Comparison of ENCODE assay signal across 8 cellular contexts in the genomic region with DNA sequence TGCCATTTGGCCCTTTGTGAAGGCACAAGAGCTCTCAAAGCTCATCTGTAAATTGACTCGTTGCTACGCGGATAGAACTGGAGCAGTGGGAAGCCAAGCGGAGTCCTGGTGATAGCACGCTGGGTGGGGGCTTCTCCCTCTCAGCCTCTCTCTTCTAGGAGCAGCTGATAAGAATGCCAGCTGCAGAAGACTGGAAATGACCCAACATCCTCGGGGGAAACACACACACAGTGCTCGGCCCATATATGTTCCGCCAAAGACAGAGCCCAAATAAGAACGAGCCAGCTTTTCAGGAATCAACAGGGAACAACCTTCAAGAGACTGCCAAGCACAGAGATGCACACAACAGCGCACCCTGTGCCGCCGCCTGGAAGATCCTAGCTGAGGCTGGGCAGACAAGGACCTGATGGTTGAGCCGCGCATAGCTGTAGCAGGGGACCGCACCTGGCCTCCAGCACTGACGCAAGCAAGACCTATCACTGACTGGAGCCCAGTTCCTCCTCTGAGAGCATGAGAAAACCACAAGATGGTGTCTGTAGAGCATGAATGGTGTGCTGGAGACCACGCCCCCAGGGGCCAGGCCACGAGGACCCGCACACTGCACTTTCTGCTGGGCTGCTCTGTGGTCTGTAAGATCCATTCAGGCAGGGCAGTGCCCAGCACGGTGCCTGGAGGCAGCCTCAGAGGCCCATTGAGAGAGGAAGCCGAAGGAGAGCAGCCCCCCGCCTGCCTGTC. TPM values are rescaled to one million over a fixed set of nuclear protein-coding genes. Genes with fewer than 3 reads are reported as not detected.
DNase-seq lines count a peak whose midpoint lies in the region; ATAC-seq and TF ChIP-seq lines count a peak whose summit lies in the region.

No MANE protein-coding gene starts in this region.

- H3K36me3 Mint-ChIP-seq in activated T-helper 2 cell treated with anti-CD3 and anti-CD28 coated beads, Interferon-gamma antibody, Interleukin-2, Interleukin-4, amounts not matched to agents 10 μg/mL and 5 μg/mL and 100 μg/mL, durations not matched to agents 14 hours and 24 hours and 36 hours (ENCODE audit: low read depth): peaks cover 6% of the 10 kb centered on the region

- no peaks in the 10 kb centered on the region for H3K27me3 ChIP-seq in OCI-LY3 (ENCODE audit: low read depth, low read length)

- peak overlapping the region; percentile 79 for H3K4me3 Mint-ChIP-seq in activated T-helper 2 cell treated with anti-CD3 and anti-CD28 coated beads, Interferon-gamma antibody, Interleukin-2, Interleukin-4, amounts not matched to agents 10 μg/mL and 5 μg/mL and 100 μg/mL, durations not matched to agents 14 hours and 24 hours and 36 hours (ENCODE audit: low read depth)

- peaks cover 97% of the 10 kb centered on the region for H3K79me2 ChIP-seq in OCI-LY3 (ENCODE audit: low read length)

- peaks cover 18% of the 10 kb centered on the region for H3K36me3 ChIP-seq in OCI-LY3 (replicated peaks; ENCODE audit: low read depth, low read length)

- H3K9me3 Mint-ChIP-seq in activated T-helper 2 cell treated with anti-CD3 and anti-CD28 coated beads, Interferon-gamma antibody, Interleukin-2, Interleukin-4, amounts not matched to agents 10 μg/mL and 5 μg/mL and 100 μg/mL, durations not matched to agents 14 hours and 24 hours and 36 hours: no peaks in the 10 kb centered on the region

- H3K9ac ChIP-seq in OCI-LY3 (ENCODE audit: low read length): peak overlapping the region; percentile 97

- no peaks in the 10 kb centered on the region for H3K27me3 Mint-ChIP-seq in activated T-helper 2 cell treated with anti-CD3 and anti-CD28 coated beads, Interferon-gamma antibody, Interleukin-2, Interleukin-4, amounts not matched to agents 10 μg/mL and 5 μg/mL and 100 μg/mL, durations not matched to agents 14 hours and 24 hours and 36 hours (ENCODE audit: low read depth)

- H3K4me3 ChIP-seq in OCI-LY3 (ENCODE audit: low read length): peak overlapping the region; percentile 79

- ATAC-seq in HG02981 (IDR thresholded peaks at IDR 0.05; ENCODE audit: unreplicated experiment): peak; percentile 36
- peak; percentile 12 to 29 for ATAC-seq in left cardiac atrium

- H3K27ac ChIP-seq in OCI-LY3 (ENCODE audit: low read length): peak overlapping the region; percentile 93

- H2AFZ ChIP-seq in OCI-LY3 (ENCODE audit: low read depth, low read length): no peak overlapping the region

- peaks cover 78% of the 10 kb centered on the region for H3K4me1 ChIP-seq in OCI-LY3 (ENCODE audit: low read length)

- H3K27ac Mint-ChIP-seq in activated T-helper 2 cell treated with anti-CD3 and anti-CD28 coated beads, Interferon-gamma antibody, Interleukin-2, Interleukin-4, amounts not matched to agents 10 μg/mL and 5 μg/mL and 100 μg/mL, durations not matched to agents 14 hours and 24 hours and 36 hours: peak overlapping the region; percentile 90

- no peaks in the 10 kb centered on the region for H3K9me3 ChIP-seq in OCI-LY3 (ENCODE audit: insufficient read depth, low read length)

- peak overlapping the region; percentile 92 for H3K4me2 ChIP-seq in OCI-LY3 (ENCODE audit: low read length)

- TF ChIP-seq CTCF in OCI-LY3 (IDR thresholded peaks at IDR 0.05; ENCODE audit: low read depth, low read length): peak; percentile 36

- H3K4me1 Mint-ChIP-seq in activated T-helper 2 cell treated with anti-CD3 and anti-CD28 coated beads, Interferon-gamma antibody, Interleukin-2, Interleukin-4, amounts not matched to agents 10 μg/mL and 5 μg/mL and 100 μg/mL, durations not matched to agents 14 hours and 24 hours and 36 hours (ENCODE audit: low read depth): peaks cover 76% of the 10 kb centered on the region

- intact Hi-C loops in activated T-helper 2 cell treated with anti-CD3 and anti-CD28 coated beads, Interferon-gamma antibody, Interleukin-2, Interleukin-4, amounts not matched to agents 10 μg/mL and 5 μg/mL and 100 μg/mL, durations not matched to agents 14 hours and 24 hours and 36 hours (cut with micrococcal nuclease): loop anchor here (1.0 kb wide), 1 partner anchor 22 kb away; no protein-coding TSS in a partner anchor
- intact Hi-C loops in left cardiac atrium (cut with DNase I): loop anchor here in 1 of 2 donors (5.0 kb wide), 1 partner anchor 39 kb away; a partner anchor contains a TSS

- peaks cover 19% of the 10 kb centered on the region; the same call in 1 of the 2 replicates for H4K20me1 ChIP-seq in OCI-LY3 (ENCODE audit: insufficient read depth, low read length)

- DNase-seq in NCI-H2196 (lab: John Stamatoyannopoulos, UW; ENCODE audit: unreplicated experiment) (peak; percentile 47), NCI-H2196 treated with DMSO at 0.1 percent for 48 hours (lab: John Stamatoyannopoulos, UW; ENCODE audit: unreplicated experiment) (no peak), left cardiac atrium (no peak), kidney glomerular epithelial cell (lab: John Stamatoyannopoulos, UW) (no peak)
- DNase-seq in activated T-helper 2 cell treated with anti-CD3 and anti-CD28 coated beads, Interferon-gamma antibody, Interleukin-2, Interleukin-4, amounts not matched to agents 10 μg/mL and 5 μg/mL and 100 μg/mL, durations not matched to agents 14 hours and 24 hours and 36 hours (ENCODE audit: low spot score): peak; percentile 59
- peak; percentile 47 for DNase-seq in stimulated activated CD4-positive, alpha-beta T cell treated with anti-CD3 and anti-CD28 coated beads, Interleukin-4, amount 100 ng/mL, for 1 hour

RNA-seq across cellular contexts. Expression of a gene that starts 16.0 kb away (rescaled TPM):
- 55.3 and 56.0 TPM in 2 replicates for total RNA-seq in activated T-helper 2 cell treated with anti-CD3 and anti-CD28 coated beads, Interferon-gamma antibody, Interleukin-2, Interleukin-4, amounts not matched to agents 10 μg/mL and 5 μg/mL and 100 μg/mL, durations not matched to agents 14 hours and 24 hours and 36 hours
- total RNA-seq in left cardiac atrium: 10 to 100 TPM; 27.3 to 28.1 TPM

RNA-seq across cellular contexts. Expression of a gene that starts 39.7 kb away (rescaled TPM):
- total RNA-seq in activated T-helper 2 cell treated with anti-CD3 and anti-CD28 coated beads, Interferon-gamma antibody, Interleukin-2, Interleukin-4, amounts not matched to agents 10 μg/mL and 5 μg/mL and 100 μg/mL, durations not matched to agents 14 hours and 24 hours and 36 hours: 13.4 and 15.8 TPM in 2 replicates
- total RNA-seq in left cardiac atrium: 1 to 10 TPM; 5.0 to 5.6 TPM

RNA-seq across cellular contexts. Expression of a gene that starts 46.0 kb away (rescaled TPM):
- total RNA-seq in activated T-helper 2 cell treated with anti-CD3 and anti-CD28 coated beads, Interferon-gamma antibody, Interleukin-2, Interleukin-4, amounts not matched to agents 10 μg/mL and 5 μg/mL and 100 μg/mL, durations not matched to agents 14 hours and 24 hours and 36 hours: 79.1 and 82.3 TPM in 2 replicates
- total RNA-seq in left cardiac atrium: 10 to 100 TPM; 20.1 to 25.4 TPM

Comparison
In these comparisons a context has a peak if more than half of its experiments do, and no peak if none do; other contexts are left out.
1. DNase-seq: peak in NCI-H2196 (single experiment), activated T-helper 2 cell treated with anti-CD3 and anti-CD28 coated beads, Interferon-gamma antibody, Interleukin-2, Interleukin-4, amounts not matched to agents 10 μg/mL and 5 μg/mL and 100 μg/mL, durations not matched to agents 14 hours and 24 hours and 36 hours (single experiment) and stimulated activated CD4-positive, alpha-beta T cell treated with anti-CD3 and anti-CD28 coated beads, Interleukin-4, amount 100 ng/mL, for 1 hour (single experiment); none in NCI-H2196 treated with DMSO at 0.1 percent for 48 hours (single experiment), left cardiac atrium (single experiment) and kidney glomerular epithelial cell (single experiment).